ENCODE assay signal across 19 cellular contexts in the genomic region with DNA sequence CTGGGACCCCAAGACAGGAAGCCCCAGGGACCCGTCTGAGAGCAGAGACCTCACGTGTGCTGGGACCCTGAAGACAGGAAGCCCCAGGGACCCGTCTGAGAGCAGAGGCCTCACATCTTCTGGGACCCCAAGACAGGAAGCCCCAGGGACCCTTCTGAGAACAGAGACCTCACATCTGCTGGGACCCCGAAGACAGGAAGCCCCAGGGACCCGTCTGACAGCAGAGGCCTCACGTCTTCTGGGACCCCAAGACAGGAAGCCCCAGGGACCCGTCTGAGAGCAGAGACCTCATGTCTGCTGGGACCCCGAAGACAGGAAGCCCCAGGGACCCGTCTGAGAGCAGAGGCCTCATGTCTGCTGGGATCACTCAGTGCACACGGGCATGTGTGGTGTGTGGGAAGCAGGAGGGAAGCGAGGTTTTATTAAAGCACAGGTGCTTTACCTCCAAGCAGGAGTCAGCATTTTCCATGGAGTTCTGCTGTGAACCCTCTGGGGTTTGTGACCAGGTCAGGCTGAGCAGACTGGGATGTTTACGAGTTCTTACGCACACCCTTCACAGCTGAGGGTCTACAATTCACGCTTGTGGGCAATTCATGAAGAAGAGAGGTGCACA.
"Had no signal": no experiment of that assay in that cellular context is flagged by ENCODE, and none has a peak within 500 bp of the region (broad histone marks: within the 10 kb centered on the region; RNA-seq: fewer than 3 reads in every experiment).

No MANE protein-coding gene starts in this region.

- H3K27me3 Mint-ChIP-seq: natural killer cell treated with Interleukin-12 subunit alpha and Interleukin-12 subunit beta and Interleukin-15 and Interleukin-18, amount 100 ng/mL, for 72 hours had no signal

- H3K27ac Mint-ChIP-seq: activated T-helper 1 cell treated with anti-CD3 and anti-CD28 coated beads, Interleukin-12 subunit alpha, Interleukin-12 subunit beta, Interleukin-2, Interleukin-4 antibody, amounts not matched to agents 30 ng/mL and 10 ng/mL and 1 ng/mL, durations not matched to agents 14 hours and 24 hours and 36 hours; natural killer cell treated with Interleukin-12 subunit alpha and Interleukin-12 subunit beta and Interleukin-15 and Interleukin-18, amount 100 ng/mL, for 72 hours; WTC11 had no signal

- H3K9me3 ChIP-seq: neutrophil, ovary, prostate gland, vagina had no signal

- H3K4me3 Mint-ChIP-seq: activated T-helper 1 cell treated with anti-CD3 and anti-CD28 coated beads, Interleukin-12 subunit alpha, Interleukin-12 subunit beta, Interleukin-2, Interleukin-4 antibody, amounts not matched to agents 30 ng/mL and 10 ng/mL and 1 ng/mL, durations not matched to agents 14 hours and 24 hours and 36 hours; natural killer cell treated with Interleukin-12 subunit alpha and Interleukin-12 subunit beta and Interleukin-15 and Interleukin-18, amount 100 ng/mL, for 72 hours; stimulated activated naive B cell treated with anti-CD40 and anti-IgM and Interleukin-4, amounts not matched to agents 10 μg/mL and 1 μg/mL and 100 μg/mL, for 72 hours; WTC11 had no signal

- H3K27ac ChIP-seq: brain microvascular endothelial cell, heart right ventricle, left lung, neutrophil, ovary, prostate gland, vagina had no signal

- ATAC-seq: heart right ventricle; left lung; natural killer cell treated with Interleukin-12 subunit alpha and Interleukin-12 subunit beta and Interleukin-15 and Interleukin-18, amount 100 ng/mL, for 72 hours; stimulated activated naive B cell treated with anti-CD40 and anti-IgM and Interleukin-4, amounts not matched to agents 10 μg/mL and 1 μg/mL and 100 μg/mL, for 72 hours; WTC11 had no signal

- H3K4me1 ChIP-seq: heart right ventricle, left lung, prostate gland, vagina had no signal

- DNase-seq: activated gamma-delta T cell; activated naive CD4-positive, alpha-beta T cell treated with anti-CD3 and anti-CD28 coated beads, Interleukin-2, amount 50 U/mL, for 16 hours; brain microvascular endothelial cell; central memory CD4-positive, alpha-beta T cell; heart right ventricle; kidney glomerular epithelial cell; left lung; ovary; stimulated activated CD4-positive, alpha-beta T cell treated with anti-CD3 and anti-CD28 coated beads, Interleukin-2, amount 100 ng/mL, for 48 hours; stimulated activated CD8-positive, alpha-beta memory T cell treated with anti-CD3 and anti-CD28 coated beads, Interleukin-4, amount 100 ng/mL, for 48 hours; stimulated activated naive B cell treated with anti-CD40 and anti-IgM and Interleukin-4, amounts not matched to agents 10 μg/mL and 1 μg/mL and 100 μg/mL, for 72 hours; T-helper 1 cell; trophoblast cell had no signal

- H3K4me3 ChIP-seq: heart right ventricle, left lung, ovary, prostate gland, vagina had no signal

- H3K27me3 ChIP-seq: brain microvascular endothelial cell, left lung, ovary, vagina had no signal

- H3K36me3 ChIP-seq: brain microvascular endothelial cell, heart right ventricle, left lung, neutrophil, ovary, prostate gland, vagina had no signal
